8 cellular contexts compared by ENCODE assay signal in the genomic region with DNA sequence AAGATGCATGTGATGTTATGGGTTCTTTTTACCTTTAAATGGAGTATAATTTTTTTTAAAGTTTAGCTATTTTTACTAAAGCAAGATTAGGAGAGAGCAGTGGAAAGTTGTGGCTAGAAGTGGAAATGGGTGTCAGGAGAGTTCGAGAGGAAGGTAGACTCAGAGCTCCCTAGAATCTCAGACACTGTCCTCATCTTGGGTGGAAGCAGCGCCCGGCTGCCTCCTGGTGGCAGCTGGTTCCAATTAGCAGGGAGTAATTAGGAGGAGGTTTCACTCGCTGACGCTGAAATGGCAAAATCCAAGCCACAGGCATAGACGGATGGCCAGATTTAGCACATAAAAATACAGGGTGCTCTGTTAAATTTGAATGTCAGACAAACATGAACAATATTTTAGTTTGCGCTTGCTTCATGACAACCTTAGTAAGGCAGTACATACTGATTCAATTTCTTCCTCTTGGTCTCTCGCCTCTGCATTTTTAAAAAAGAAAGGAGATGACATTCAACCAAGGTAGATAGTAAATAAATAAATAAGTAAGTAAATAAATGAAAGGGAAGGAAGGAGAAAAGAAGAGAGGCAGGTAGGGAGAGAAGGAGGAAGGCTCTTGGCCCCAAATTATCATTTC. TPM values are rescaled to one million over a fixed set of nuclear protein-coding genes. Genes with fewer than 3 reads are reported as not detected.
DNase-seq lines count a peak whose midpoint lies in the region; ATAC-seq and TF ChIP-seq lines count a peak whose summit lies in the region.

No MANE protein-coding gene starts in this region.

- peak; percentile 71 for ATAC-seq in GM19395 (IDR thresholded peaks at IDR 0.05; ENCODE audit: unreplicated experiment)
- ATAC-seq in GM19023 (IDR thresholded peaks at IDR 0.05; ENCODE audit: unreplicated experiment), result no peak

- H3K27ac ChIP-seq in testis, result no peak overlapping the region

- no peaks in the 10 kb centered on the region for H3K27me3 ChIP-seq in testis

- H3K4me3 ChIP-seq in WI38 (ENCODE audit: low read depth, low read length) (no peak overlapping the region), testis (no peak overlapping the region)

- H3K36me3 ChIP-seq in testis (ENCODE audit: low read depth, missing control alignments), result no peaks in the 10 kb centered on the region

- peak; percentile 31 for DNase-seq in COLO668 (lab: John Stamatoyannopoulos, UW; ENCODE audit: unreplicated experiment)
- DNase-seq in NCI-H1417 (lab: John Stamatoyannopoulos, UW), result peak; percentile 16 to 79 (median 67)
- peak; percentile 32 for DNase-seq in epidermal melanocyte (ENCODE audit: insufficient read length, low spot score)
- peak; percentile 61 for DNase-seq in middle frontal gyrus (ENCODE audit: extremely low spot score, low spot score)
- DNase-seq in testis, result peak; percentile 80

- TF ChIP-seq CTCF in WI38 (IDR thresholded peaks at IDR 0.05; ENCODE audit: low read depth, low read length) (peak; percentile 71), testis (IDR thresholded peaks at IDR 0.05) (peak; percentile 61 to 65 (median 65))

- H3K4me1 ChIP-seq in testis, result peaks cover 7% of the 10 kb centered on the region

- no peaks in the 10 kb centered on the region for H3K9me3 ChIP-seq in testis

- intact Hi-C loops in testis (cut with DNase I; ENCODE audit: low total_unique reads), result loop anchor here (10.0 kb wide), 1 partner anchor 111 kb away; the partner anchor contains the start of gene FRA10AC1

- WGBS in testis, 2 donors, result 13 to 17% methylated on average over 8 of the region's 8 CpGs

- TF ChIP-seq POLR2A in testis (IDR thresholded peaks at IDR 0.05), result no peak

RNA-seq across cellular contexts. Expression of gene LGI1, which starts 58.5 kb away (rescaled TPM):
- 1 to 10 TPM in 1 of 2 donors, under 1 TPM in 1; 0.56 to 1.0 TPM for total RNA-seq in testis
- 2.1 TPM for polyA plus RNA-seq in testis (ENCODE audit: insufficient read depth, low read depth, low replicate concordance)
